In the genomic region with DNA sequence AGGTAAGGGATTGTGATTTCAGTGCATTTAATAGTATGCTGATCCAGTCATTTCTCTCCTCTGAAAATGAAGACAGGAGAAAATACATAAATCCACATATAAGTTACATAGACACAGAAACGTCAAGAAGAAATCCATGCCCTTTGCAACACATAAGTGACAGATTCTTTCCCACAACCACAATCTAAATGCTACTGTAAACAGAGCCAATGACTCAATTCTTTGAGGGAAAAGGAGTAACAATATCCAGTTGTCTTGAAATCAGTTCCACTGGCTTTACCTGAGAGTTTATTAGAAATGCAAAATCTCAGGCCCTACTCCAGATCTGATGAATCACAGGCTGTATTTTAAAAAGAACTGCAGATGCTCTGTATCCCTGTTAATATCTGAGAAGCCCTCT, we compare ENCODE assay signal across 20 cellular contexts.
"Had no signal": no experiment of that assay in that cellular context is flagged by ENCODE, and none has a peak within 500 bp of the region (broad histone marks: within the 10 kb centered on the region; RNA-seq: fewer than 3 reads in every experiment).

No MANE protein-coding gene starts in this region.

- DNase-seq: activated CD4-positive, alpha-beta T cell treated with anti-CD3 and anti-CD28 coated beads for 1 hour; activated T-cell treated with anti-CD3 and anti-CD28 coated beads, Interleukin-2, amount 50 U/mL, for 1 hour; adrenal gland; body of pancreas; central memory CD4-positive, alpha-beta T cell; colonic mucosa; endodermal cell; naive thymus-derived CD8-positive, alpha-beta T cell; stimulated activated CD4-positive, alpha-beta T cell treated with anti-CD3 and anti-CD28 coated beads, Interleukin-2, amount 100 ng/mL, for 48 hours; stimulated activated CD8-positive, alpha-beta memory T cell treated with anti-CD3 and anti-CD28 coated beads, Interleukin-4, amount 100 ng/mL, for 48 hours; stimulated activated naive B cell treated with anti-CD40 and anti-IgM and Interleukin-4, amounts not matched to agents 10 μg/mL and 1 μg/mL and 100 μg/mL, for 72 hours; T-cell; T-helper 9 cell; transverse colon had no signal

- H3K36me3 ChIP-seq: adrenal gland, colonic mucosa, neural progenitor cell, transverse colon had no signal

- H3K4me1 Mint-ChIP-seq: endodermal cell; stimulated activated naive B cell treated with anti-CD40 and anti-IgM and Interleukin-4, amounts not matched to agents 10 μg/mL and 1 μg/mL and 100 μg/mL, for 72 hours had no signal

- H3K27ac Mint-ChIP-seq: activated naive CD8-positive, alpha-beta T cell; endodermal cell; mesothelial cell of epicardium; neural progenitor cell; stimulated activated naive B cell treated with anti-CD40 and anti-IgM and Interleukin-4, amounts not matched to agents 10 μg/mL and 1 μg/mL and 100 μg/mL, for 72 hours; T-cell had no signal

- H3K27me3 Mint-ChIP-seq: activated naive CD8-positive, alpha-beta T cell; naive thymus-derived CD8-positive, alpha-beta T cell; stimulated activated naive B cell treated with anti-CD40 and anti-IgM and Interleukin-4, amounts not matched to agents 10 μg/mL and 1 μg/mL and 100 μg/mL, for 72 hours; T-cell had no signal

- H3K27me3 ChIP-seq: adrenal gland, body of pancreas, colonic mucosa, neural progenitor cell, transverse colon had no signal

- H3K9me3 Mint-ChIP-seq: endodermal cell; mesothelial cell of epicardium; naive thymus-derived CD8-positive, alpha-beta T cell; neural progenitor cell; stimulated activated naive B cell treated with anti-CD40 and anti-IgM and Interleukin-4, amounts not matched to agents 10 μg/mL and 1 μg/mL and 100 μg/mL, for 72 hours; T-cell had no signal

- FAIRE-seq: urothelium cell line had no signal

- H3K9ac ChIP-seq: neural progenitor cell had no signal

- H3K4me3 ChIP-seq: adrenal gland, body of pancreas, colonic mucosa, lung, neural progenitor cell, transverse colon had no signal

- H3K27ac ChIP-seq: adrenal gland, body of pancreas, colonic mucosa, neural progenitor cell, transverse colon had no signal

- H3K4me1 ChIP-seq: adrenal gland, colonic mucosa, transverse colon had no signal

- H3K9me3 ChIP-seq: adrenal gland, body of pancreas, colonic mucosa, transverse colon had no signal

- H3K4me2 ChIP-seq: neural progenitor cell had no signal

- H3K36me3 Mint-ChIP-seq: neural progenitor cell had no signal

- H2AFZ ChIP-seq: neural progenitor cell had no signal

- H3K4me3 Mint-ChIP-seq: activated naive CD8-positive, alpha-beta T cell; endodermal cell; mesothelial cell of epicardium; naive thymus-derived CD8-positive, alpha-beta T cell; neural progenitor cell; stimulated activated naive B cell treated with anti-CD40 and anti-IgM and Interleukin-4, amounts not matched to agents 10 μg/mL and 1 μg/mL and 100 μg/mL, for 72 hours; T-cell had no signal

- ATAC-seq: body of pancreas; left lobe of liver; naive thymus-derived CD8-positive, alpha-beta T cell; stimulated activated naive B cell treated with anti-CD40 and anti-IgM and Interleukin-4, amounts not matched to agents 10 μg/mL and 1 μg/mL and 100 μg/mL, for 72 hours; T-cell had no signal
